18 cellular contexts compared by ENCODE assay signal in genomic region chr9:129104051-129104450, GRCh38.
"Had no signal": no experiment of that assay in that cellular context is flagged by ENCODE, and none has a peak within 500 bp of the region (broad histone marks: within the 10 kb centered on the region; RNA-seq: fewer than 3 reads in every experiment).

No MANE protein-coding gene starts in this region.

- H3K4me3 ChIP-seq: lower lobe of right lung, spleen, suprapubic skin, thoracic aorta, tibial artery, uterus had no signal

- H3K36me3 ChIP-seq: uterus had no signal

- H3K4me1 ChIP-seq: uterus had no signal

- H3K27me3 ChIP-seq: neutrophil, spleen, suprapubic skin, tibial artery, uterus had no signal

- DNase-seq: hippocampal formation; kidney glomerular epithelial cell; left cardiac atrium; lower lobe of right lung; mammary epithelial cell; mesenchymal stem cell; naive thymus-derived CD8-positive, alpha-beta T cell; occipital lobe; retina; small intestine; spleen; stimulated activated CD4-positive, alpha-beta T cell treated with anti-CD3 and anti-CD28 coated beads, Interleukin-4, amount 100 ng/mL, for 24 hours; stimulated activated naive CD4-positive, alpha-beta T cell; tibial artery; uterus had no signal

- H3K9me3 ChIP-seq: lower lobe of right lung, neutrophil, spleen, suprapubic skin, thoracic aorta, tibial artery, uterus had no signal

- H3K27ac ChIP-seq: lower lobe of right lung, neutrophil, spleen, suprapubic skin, thoracic aorta, tibial artery, uterus had no signal

- ATAC-seq: naive thymus-derived CD8-positive, alpha-beta T cell had no signal
